In genomic region chr4:1309261-1310010, GRCh38 we compare ENCODE assay signal across 8 cellular contexts. TPM values are rescaled to one million over a fixed set of nuclear protein-coding genes. Genes with fewer than 3 reads are reported as not detected.
DNase-seq lines count a peak whose midpoint lies in the region; ATAC-seq, FAIRE-seq and TF ChIP-seq lines count a peak whose summit lies in the region.

No MANE protein-coding gene starts in this region.

- H3K9me3 Mint-ChIP-seq in endothelial cell (ENCODE audit: unreplicated experiment), result no peaks in the 10 kb centered on the region

- H3K27me3 Mint-ChIP-seq in endothelial cell (ENCODE audit: unreplicated experiment), result peaks cover 5% of the 10 kb centered on the region

- H3K4me1 Mint-ChIP-seq in endothelial cell (ENCODE audit: unreplicated experiment), result peaks cover 21% of the 10 kb centered on the region

- no peak for TF ChIP-seq CTCF in endothelial cell (IDR thresholded peaks at IDR 0.05; ENCODE audit: unreplicated experiment)

- ATAC-seq in GM18511 (IDR thresholded peaks at IDR 0.05; ENCODE audit: unreplicated experiment) (peak; percentile 95), HG02571 (IDR thresholded peaks at IDR 0.05; ENCODE audit: unreplicated experiment) (no peak)

- peak overlapping the region; percentile 81 for H3K4me3 Mint-ChIP-seq in endothelial cell (ENCODE audit: unreplicated experiment)

- peaks cover 31% of the 10 kb centered on the region for H3K36me3 Mint-ChIP-seq in endothelial cell (ENCODE audit: low read depth, unreplicated experiment)

- H3K27ac Mint-ChIP-seq in endothelial cell (ENCODE audit: unreplicated experiment), result peak overlapping the region; percentile 85

- DNase-seq in HTR-8/SVneo (ENCODE audit: insufficient read length, low spot score) (peak; percentile 87), activated T-cell treated with anti-CD3 and anti-CD28 coated beads for 1 hour (ENCODE audit: low read depth) (peak; percentile 24), endothelial cell (ENCODE audit: low spot score) (peak; percentile 77), medulla oblongata (ENCODE audit: extremely low spot score) (peak; percentile 91), DMS 273 treated with DMSO at 0.1 percent for 48 hours (lab: John Stamatoyannopoulos, UW) (no peak)
- DNase-seq in stimulated activated CD4-positive, alpha-beta T cell treated with anti-CD3 and anti-CD28 coated beads, Interleukin-4, amount 100 ng/mL, for 48 hours (ENCODE audit: low read depth in 2 of 2), result peak; percentile 35 to 38

- FAIRE-seq in HTR-8/SVneo (lab: Jason Lieb, UNC), result no peak

RNA-seq across cellular contexts. Expression of gene MAEA, which starts 19.7 kb away (rescaled TPM):
- total RNA-seq in endothelial cell (ENCODE audit: unreplicated experiment), result 68.2 TPM

RNA-seq across cellular contexts. Expression of gene UVSSA, which starts 37.6 kb away (rescaled TPM):
- 22.1 TPM for total RNA-seq in endothelial cell (ENCODE audit: unreplicated experiment)
